ENCODE assay signal across 37 cellular contexts in the genomic region with DNA sequence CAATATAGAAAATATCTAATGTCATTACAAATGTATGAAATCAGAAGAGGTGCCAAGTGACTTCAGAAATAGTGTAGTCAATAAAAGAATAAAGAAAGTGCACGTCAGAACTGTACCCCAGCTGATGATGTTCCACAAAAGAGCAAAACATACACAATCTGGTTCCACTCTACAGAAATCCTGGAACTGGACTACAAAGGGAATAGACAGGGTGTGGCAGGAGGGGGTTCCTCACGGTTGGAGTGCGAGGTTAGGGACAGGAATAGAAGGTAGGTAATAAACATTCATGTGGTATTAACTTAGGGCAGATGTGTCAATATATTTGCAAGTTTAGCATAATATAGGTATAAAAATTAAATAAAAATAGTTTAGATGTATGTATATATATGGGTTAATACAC.
"Had no signal": no experiment of that assay in that cellular context is flagged by ENCODE, and none has a peak within 500 bp of the region (broad histone marks: within the 10 kb centered on the region; RNA-seq: fewer than 3 reads in every experiment).

No MANE protein-coding gene starts in this region.

- H3K4me1 Mint-ChIP-seq: activated CD4-positive, alpha-beta memory T cell treated with anti-CD3 and anti-CD28 coated beads, Interleukin-2, amount 10 ng/mL, durations not matched to agents 7 days and 5 days; activated CD4-positive, alpha-beta T cell treated with anti-CD3 and anti-CD28 coated beads for 36 hours; activated CD4-positive, alpha-beta T cell treated with anti-CD3 and anti-CD28 coated beads, Interleukin-2, amount 10 ng/mL, durations not matched to agents 7 days and 5 days; activated CD8-positive, alpha-beta memory T cell treated with anti-CD3 and anti-CD28 coated beads, Interleukin-2, amount 10 ng/mL, durations not matched to agents 7 days and 5 days; activated naive CD8-positive, alpha-beta T cell treated with anti-CD3 and anti-CD28 coated beads for 36 hours; activated T-helper 17 cell treated with anti-CD3 and anti-CD28 coated beads, Interleukin-2, amount 50 U/mL, for 72 hours; WTC11 had no signal

- H3K4me1 ChIP-seq: adrenal gland, body of pancreas, breast epithelium had no signal

- H3K27me3 ChIP-seq: body of pancreas, brain microvascular endothelial cell had no signal

- H3K9me3 Mint-ChIP-seq: activated CD4-positive, alpha-beta memory T cell treated with anti-CD3 and anti-CD28 coated beads, Interleukin-2, amount 10 ng/mL, durations not matched to agents 7 days and 5 days; activated CD4-positive, alpha-beta T cell treated with anti-CD3 and anti-CD28 coated beads, Interleukin-2, amount 10 ng/mL, durations not matched to agents 7 days and 5 days; activated naive CD4-positive, alpha-beta T cell treated with anti-CD3 and anti-CD28 coated beads for 36 hours; activated naive CD4-positive, alpha-beta T cell treated with anti-CD3 and anti-CD28 coated beads, Interleukin-2, amount 50 U/mL, for 72 hours; activated naive CD8-positive, alpha-beta T cell treated with anti-CD3 and anti-CD28 coated beads for 36 hours; activated T-cell treated with anti-CD3 and anti-CD28 coated beads, Interleukin-2, amount 50 U/mL, for 4 hours; activated T-cell treated with anti-CD3 and anti-CD28 coated beads, Interleukin-2, amount 50 U/mL, for 72 hours; activated T-helper 1 cell treated with anti-CD3 and anti-CD28 coated beads, Interleukin-12 subunit alpha, Interleukin-12 subunit beta, Interleukin-2, Interleukin-4 antibody, amounts not matched to agents 30 ng/mL and 10 ng/mL and 1 ng/mL, durations not matched to agents 14 hours and 24 hours and 36 hours; activated T-helper 17 cell treated with anti-CD3 and anti-CD28 coated beads, Interleukin-2, amount 50 U/mL, for 72 hours; T-helper 1 cell treated with Interleukin-12 subunit alpha and Interleukin-12 subunit beta and Interleukin-4 antibody, amounts not matched to agents 30 μg/mL and 1 μg/mL, for 36 hours; T-helper 2 cell treated with Interferon-gamma antibody and Interleukin-4, amounts not matched to agents 5 μg/mL and 100 μg/mL, for 36 hours had no signal

- H3K36me3 ChIP-seq: adrenal gland, brain microvascular endothelial cell, breast epithelium, WERI-Rb-1 had no signal

- H3K4me3 Mint-ChIP-seq: activated CD4-positive, alpha-beta memory T cell treated with anti-CD3 and anti-CD28 coated beads, Interleukin-2, amount 10 ng/mL, durations not matched to agents 7 days and 5 days; activated CD4-positive, alpha-beta T cell treated with anti-CD3 and anti-CD28 coated beads for 36 hours; activated CD4-positive, alpha-beta T cell treated with anti-CD3 and anti-CD28 coated beads, Interleukin-2, amount 10 ng/mL, durations not matched to agents 7 days and 5 days; activated CD8-positive, alpha-beta memory T cell treated with anti-CD3 and anti-CD28 coated beads, Interleukin-2, amount 10 ng/mL, durations not matched to agents 7 days and 5 days; activated CD8-positive, alpha-beta T cell treated with anti-CD3 and anti-CD28 coated beads, Interleukin-2, amount 10 ng/mL, durations not matched to agents 7 days and 5 days; activated naive CD4-positive, alpha-beta T cell treated with anti-CD3 and anti-CD28 coated beads for 36 hours; activated naive CD8-positive, alpha-beta T cell treated with anti-CD3 and anti-CD28 coated beads for 36 hours; activated T-cell treated with anti-CD3 and anti-CD28 coated beads, Interleukin-2, amount 50 U/mL, for 4 hours; activated T-cell treated with anti-CD3 and anti-CD28 coated beads, Interleukin-2, amount 50 U/mL, for 72 hours; activated T-helper 1 cell treated with anti-CD3 and anti-CD28 coated beads, Interleukin-12 subunit alpha, Interleukin-12 subunit beta, Interleukin-2, Interleukin-4 antibody, amounts not matched to agents 30 ng/mL and 10 ng/mL and 1 ng/mL, durations not matched to agents 14 hours and 24 hours and 36 hours; activated T-helper 17 cell treated with anti-CD3 and anti-CD28 coated beads, Interleukin-2, amount 50 U/mL, for 72 hours; T-helper 1 cell treated with Interleukin-12 subunit alpha and Interleukin-12 subunit beta and Interleukin-4 antibody, amounts not matched to agents 30 μg/mL and 1 μg/mL, for 36 hours; T-helper 2 cell treated with Interferon-gamma antibody and Interleukin-4, amounts not matched to agents 5 μg/mL and 100 μg/mL, for 36 hours; WTC11 had no signal

- H3K9me3 ChIP-seq: adrenal gland, body of pancreas, breast epithelium had no signal

- ATAC-seq: activated CD4-positive, alpha-beta T cell treated with anti-CD3 and anti-CD28 coated beads for 36 hours; activated CD4-positive, CD25-positive, alpha-beta regulatory T cell treated with anti-CD3 and anti-CD28 coated beads, Interleukin-2, amount 50 U/mL, for 24 hours; activated CD8-positive, alpha-beta memory T cell treated with anti-CD3 and anti-CD28 coated beads, Interleukin-2, amount 10 ng/mL, durations not matched to agents 7 days and 5 days; activated CD8-positive, alpha-beta T cell treated with anti-CD3 and anti-CD28 coated beads, Interleukin-2, amount 10 ng/mL, durations not matched to agents 7 days and 5 days; activated naive CD4-positive, alpha-beta T cell treated with anti-CD3 and anti-CD28 coated beads, Interleukin-2, amount 50 U/mL, for 72 hours; activated T-cell treated with anti-CD3 and anti-CD28 coated beads, Interleukin-2, amount 50 U/mL, for 4 hours; activated T-cell treated with anti-CD3 and anti-CD28 coated beads, Interleukin-2, amount 50 U/mL, for 72 hours; activated T-helper 17 cell treated with anti-CD3 and anti-CD28 coated beads, Interleukin-2, amount 50 U/mL, for 72 hours; body of pancreas; WTC11 had no signal

- H3K27ac ChIP-seq: adrenal gland, body of pancreas, brain microvascular endothelial cell, breast epithelium, WERI-Rb-1 had no signal

- H3K36me3 Mint-ChIP-seq: activated CD8-positive, alpha-beta memory T cell treated with anti-CD3 and anti-CD28 coated beads, Interleukin-2, amount 10 ng/mL, durations not matched to agents 7 days and 5 days; activated naive CD4-positive, alpha-beta T cell treated with anti-CD3 and anti-CD28 coated beads, Interleukin-2, amount 50 U/mL, for 72 hours; activated naive CD8-positive, alpha-beta T cell treated with anti-CD3 and anti-CD28 coated beads for 36 hours had no signal

- H3K27ac Mint-ChIP-seq: activated CD4-positive, alpha-beta memory T cell treated with anti-CD3 and anti-CD28 coated beads, Interleukin-2, amount 10 ng/mL, durations not matched to agents 7 days and 5 days; activated CD4-positive, alpha-beta T cell treated with anti-CD3 and anti-CD28 coated beads for 36 hours; activated CD4-positive, alpha-beta T cell treated with anti-CD3 and anti-CD28 coated beads, Interleukin-2, amount 10 ng/mL, durations not matched to agents 7 days and 5 days; activated CD8-positive, alpha-beta memory T cell treated with anti-CD3 and anti-CD28 coated beads, Interleukin-2, amount 10 ng/mL, durations not matched to agents 7 days and 5 days; activated CD8-positive, alpha-beta T cell treated with anti-CD3 and anti-CD28 coated beads, Interleukin-2, amount 10 ng/mL, durations not matched to agents 7 days and 5 days; activated naive CD4-positive, alpha-beta T cell treated with anti-CD3 and anti-CD28 coated beads for 36 hours; activated naive CD4-positive, alpha-beta T cell treated with anti-CD3 and anti-CD28 coated beads, Interleukin-2, amount 50 U/mL, for 72 hours; activated naive CD8-positive, alpha-beta T cell treated with anti-CD3 and anti-CD28 coated beads for 36 hours; activated T-cell treated with anti-CD3 and anti-CD28 coated beads, Interleukin-2, amount 50 U/mL, for 72 hours; activated T-helper 1 cell treated with anti-CD3 and anti-CD28 coated beads, Interleukin-12 subunit alpha, Interleukin-12 subunit beta, Interleukin-2, Interleukin-4 antibody, amounts not matched to agents 30 ng/mL and 10 ng/mL and 1 ng/mL, durations not matched to agents 14 hours and 24 hours and 36 hours; activated T-helper 17 cell treated with anti-CD3 and anti-CD28 coated beads, Interleukin-2, amount 50 U/mL, for 72 hours; T-helper 1 cell treated with Interleukin-12 subunit alpha and Interleukin-12 subunit beta and Interleukin-4 antibody, amounts not matched to agents 30 μg/mL and 1 μg/mL, for 36 hours; T-helper 2 cell treated with Interferon-gamma antibody and Interleukin-4, amounts not matched to agents 5 μg/mL and 100 μg/mL, for 36 hours; WTC11 had no signal

- DNase-seq: activated CD4-positive, alpha-beta memory T cell treated with anti-CD3 and anti-CD28 coated beads, Interleukin-2, amount 10 ng/mL, durations not matched to agents 7 days and 5 days; activated CD4-positive, alpha-beta T cell treated with anti-CD3 and anti-CD28 coated beads for 1 hour; activated CD4-positive, alpha-beta T cell treated with anti-CD3 and anti-CD28 coated beads for 36 hours; activated CD4-positive, alpha-beta T cell treated with anti-CD3 and anti-CD28 coated beads for 48 hours; activated CD4-positive, alpha-beta T cell treated with anti-CD3 and anti-CD28 coated beads, Interleukin-2, amount 10 ng/mL, durations not matched to agents 7 days and 5 days; activated CD4-positive, alpha-beta T cell treated with anti-CD3 and anti-CD28 coated beads, Interleukin-2, amount 50 U/mL, for 48 hours; activated CD4-positive, CD25-positive, alpha-beta regulatory T cell; activated CD8-positive, alpha-beta memory T cell treated with anti-CD3 and anti-CD28 coated beads for 24 hours; activated CD8-positive, alpha-beta memory T cell treated with anti-CD3 and anti-CD28 coated beads, Interleukin-2, amount 10 ng/mL, durations not matched to agents 7 days and 5 days; activated CD8-positive, alpha-beta memory T cell treated with anti-CD3 and anti-CD28 coated beads, Interleukin-2, amount 50 U/mL, for 48 hours; activated CD8-positive, alpha-beta T cell treated with anti-CD3 and anti-CD28 coated beads, Interleukin-2, amount 10 ng/mL, durations not matched to agents 7 days and 5 days; activated effector memory CD4-positive, alpha-beta T cell treated with anti-CD3 and anti-CD28 coated beads, Interleukin-2, amount 50 U/mL, for 16 hours; activated gamma-delta T cell treated with Interleukin-2 at 50 U/mL for 16 hours; activated naive CD4-positive, alpha-beta T cell; activated naive CD4-positive, alpha-beta T cell treated with anti-CD3 and anti-CD28 coated beads for 36 hours; activated naive CD4-positive, alpha-beta T cell treated with anti-CD3 and anti-CD28 coated beads, Interleukin-2, amount 50 U/mL, for 16 hours; activated naive CD8-positive, alpha-beta T cell treated with anti-CD3 and anti-CD28 coated beads for 36 hours; activated T-cell treated with anti-CD3 and anti-CD28 coated beads, Interleukin-2, amount 50 U/mL, for 4 hours; activated T-cell treated with anti-CD3 and anti-CD28 coated beads, Interleukin-2, amount 50 U/mL, for 72 hours; adrenal gland; amniotic stem cell; aorta; body of pancreas; brain microvascular endothelial cell; central memory CD4-positive, alpha-beta T cell; T-helper 1 cell; T-helper 2 cell; T-helper 9 cell; WERI-Rb-1 had no signal

- H3K4me3 ChIP-seq: adrenal gland, body of pancreas, breast epithelium had no signal
